8 cellular contexts compared by ENCODE assay signal in the genomic region with DNA sequence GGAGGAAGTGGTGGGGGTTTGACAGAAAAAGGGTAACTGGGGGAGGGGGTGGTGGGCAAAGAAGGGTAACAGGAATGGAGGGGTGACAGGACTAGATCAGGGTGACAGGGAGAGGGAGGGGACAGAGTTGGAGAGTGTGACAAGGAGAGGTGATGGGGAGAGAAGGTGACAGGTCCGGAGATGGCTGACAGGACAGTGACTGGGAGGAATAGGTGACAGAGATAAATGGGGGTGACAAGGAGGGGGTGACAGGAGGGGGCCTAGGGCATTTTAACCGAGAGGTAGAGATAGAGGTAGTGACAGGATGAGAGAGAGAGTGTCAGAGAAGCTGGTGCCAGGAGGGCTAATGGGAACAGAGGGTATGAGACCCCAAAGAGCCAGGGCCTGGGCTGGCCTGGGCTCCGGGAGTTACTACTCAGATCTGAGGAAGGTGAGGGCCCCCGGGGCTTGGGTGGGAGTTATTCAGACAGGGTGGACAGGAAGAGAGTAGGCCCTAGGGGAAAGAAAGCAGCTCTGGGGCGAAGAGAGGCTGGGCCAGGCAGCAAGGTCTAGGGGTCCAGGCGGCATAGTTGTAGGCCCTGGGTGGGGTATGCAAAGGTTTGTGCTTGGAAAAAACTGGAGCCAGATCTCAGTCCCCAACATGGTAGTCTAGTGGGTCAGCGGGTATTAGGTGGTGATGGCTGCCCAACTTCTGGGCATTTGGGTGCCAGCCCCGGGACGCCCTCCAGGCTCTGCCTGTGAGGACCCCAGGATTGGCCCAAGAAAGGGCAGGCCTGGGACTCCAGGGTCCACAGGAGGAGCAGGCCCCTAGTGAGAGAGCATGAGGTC. TPM values are rescaled to one million over a fixed set of nuclear protein-coding genes. Genes with fewer than 3 reads are reported as not detected.
A peak's percentile ranks its signal among the peaks of the same experiment; 100 is the strongest.
DNase-seq lines count a peak whose midpoint lies in the region; ATAC-seq lines count a peak whose summit lies in the region.

No MANE protein-coding gene starts in this region.

- H3K27me3 ChIP-seq in mesendoderm (ENCODE audit: insufficient read depth, low read length, poor library complexity): no peaks in the 10 kb centered on the region
- no peaks in the 10 kb centered on the region for H3K27me3 ChIP-seq in aorta (ENCODE audit: control insufficient read depth in 1 of 2, insufficient read depth in 2 of 2, low read length in 1 of 2)

- no peak overlapping the region for H3K4ac ChIP-seq in mesendoderm (ENCODE audit: low read depth, low read length)

- intact Hi-C loops in aorta (cut with DNase I): loop anchor here in 1 of 2 donors (2.0 kb wide), 1 partner anchor 15 kb away; the partner anchor contains the start of gene ERF

- peak overlapping the region; percentile 51 for H3K9ac ChIP-seq in mesendoderm (ENCODE audit: low read length)

- no peaks in the 10 kb centered on the region for H3K9me3 ChIP-seq in aorta (ENCODE audit: control insufficient read depth, low read length)

- peak; percentile 7 for DNase-seq in stimulated activated CD4-positive, alpha-beta T cell treated with anti-CD3 and anti-CD28 coated beads, Interleukin-4, amount 100 ng/mL, for 1 hour
- DNase-seq in stimulated activated CD4-positive, alpha-beta T cell treated with anti-CD3 and anti-CD28 coated beads, Interleukin-1b, Interleukin-23, amount 100 ng/mL, for 48 hours: no peak
- no peak for DNase-seq in caudate nucleus (lab: John Stamatoyannopoulos, UW)
- no peak for DNase-seq in mesendoderm
- DNase-seq in aorta: peak in 1 of 2 donors; percentile 61
- DNase-seq in HPDE6-E6E7 (ENCODE audit: extremely low spot score): no peak
- no peak for DNase-seq in glomerular visceral epithelial cell (ENCODE audit: extremely low spot score)
- DNase-seq in DMS53 treated with DMSO at 0.1 percent for 48 hours (lab: John Stamatoyannopoulos, UW; ENCODE audit: unreplicated experiment): no peak

- H4K8ac ChIP-seq in mesendoderm (ENCODE audit: low read depth, low read length): no peak overlapping the region

- no peak for ATAC-seq in aorta (ENCODE audit: low FRiP score)

- no peak overlapping the region for H2BK120ac ChIP-seq in mesendoderm (ENCODE audit: low read depth, low read length)

- H3K18ac ChIP-seq in mesendoderm (ENCODE audit: low read length): peak overlapping the region; percentile 40

- H3K27ac ChIP-seq in caudate nucleus (ENCODE audit: low read depth, low read length): peak overlapping the region; percentile 88
- no peak overlapping the region for H3K27ac ChIP-seq in mesendoderm (ENCODE audit: low read depth, low read length)
- peak overlapping the region; percentile 73 to 92 for H3K27ac ChIP-seq in aorta (ENCODE audit: low read depth in 1 of 2, low read length in 2 of 2)

- H2BK15ac ChIP-seq in mesendoderm (replicated peaks; ENCODE audit: low read depth): no peak overlapping the region

- H4K5ac ChIP-seq in mesendoderm (ENCODE audit: low read length): no peak overlapping the region

- no peak overlapping the region for H3K23ac ChIP-seq in mesendoderm (ENCODE audit: low read length)

- peaks cover 7% of the 10 kb centered on the region for H3K79me1 ChIP-seq in mesendoderm (ENCODE audit: low read length)

- H3K56ac ChIP-seq in mesendoderm (ENCODE audit: low read length): peak overlapping the region; percentile 76

- peak overlapping the region; percentile 8 for H3K4me2 ChIP-seq in mesendoderm (ENCODE audit: low read length)

- no peak overlapping the region for H2AK5ac ChIP-seq in mesendoderm (ENCODE audit: low read length)

- no CpG with 5 or more reads among the region's 9 CpGs for WGBS in mesendoderm (ENCODE audit: extremely low coverage, insufficient coverage, low lambda C conversion rate)
- WGBS in aorta, 2 donors: 15 to 19% methylated on average over 9 of the region's 9 CpGs

- H3K4me1 ChIP-seq in mesendoderm (ENCODE audit: control insufficient read depth, low read depth, low read length) (peaks cover 2% of the 10 kb centered on the region), aorta (ENCODE audit: control insufficient read depth in 1 of 2, insufficient read depth in 2 of 2, low read length in 2 of 2) (peaks cover 0 to 1% of the 10 kb centered on the region in 2 donors)

- H2BK5ac ChIP-seq in mesendoderm (ENCODE audit: low read length): no peak overlapping the region

- H3K79me2 ChIP-seq in mesendoderm (ENCODE audit: control insufficient read depth, insufficient read depth, low read length): no peaks in the 10 kb centered on the region

- H3K36me3 ChIP-seq in mesendoderm (ENCODE audit: control insufficient read depth, insufficient read depth, low read length) (peaks cover 2% of the 10 kb centered on the region), aorta (ENCODE audit: control insufficient read depth in 1 of 2, insufficient read depth in 2 of 2, low read length in 1 of 2) (peaks cover 0 to 7% of the 10 kb centered on the region in 2 donors)

- H3K4me3 ChIP-seq in mesendoderm (ENCODE audit: low read length) (peak overlapping the region; percentile 9), aorta (ENCODE audit: low read length in 2 of 2) (peak overlapping the region; percentile 50 to 76)

RNA-seq across cellular contexts. Expression of gene CIC, which starts 0.7 kb away (rescaled TPM):
- 21.7 TPM for polyA plus RNA-seq in mesendoderm (2013, experiment 1 of 2)
- 22.2 TPM for polyA plus RNA-seq in mesendoderm (2013, experiment 2 of 2)
- total RNA-seq in aorta: 100 to 1,000 TPM; 103 to 104 TPM
- polyA plus RNA-seq in aorta: 10 to 100 TPM; 14.3 to 44.6 TPM

RNA-seq across cellular contexts. Expression of gene ERF, which starts 14.8 kb away (rescaled TPM):
- polyA plus RNA-seq in mesendoderm (2013, experiment 1 of 2): 42.7 TPM
- 42.7 TPM for polyA plus RNA-seq in mesendoderm (2013, experiment 2 of 2)
- total RNA-seq in aorta: 10 to 100 TPM; 74.9 to 99.5 TPM
- polyA plus RNA-seq in aorta: 10 to 100 TPM; 19.7 to 44.2 TPM

RNA-seq across cellular contexts. Expression of gene GSK3A, which starts 27.3 kb away (rescaled TPM):
- polyA plus RNA-seq in mesendoderm (2013, experiment 1 of 2): 71.8 TPM
- polyA plus RNA-seq in mesendoderm (2013, experiment 2 of 2): 66.5 TPM
- total RNA-seq in aorta: 10 to 100 TPM; 28.8 to 34.4 TPM
- polyA plus RNA-seq in aorta: 10 to 100 TPM; 36.1 to 40.7 TPM

RNA-seq across cellular contexts. Expression of gene PRR19, which starts 32.2 kb away (rescaled TPM):
- 4.3 TPM for polyA plus RNA-seq in mesendoderm (2013, experiment 1 of 2)
- polyA plus RNA-seq in mesendoderm (2013, experiment 2 of 2): 4.4 TPM
- total RNA-seq in aorta: under 1 TPM; 0.23 to 0.45 TPM
- polyA plus RNA-seq in aorta: not detected

RNA-seq across cellular contexts. Expression of gene PAFAH1B3, which starts 32.7 kb away (rescaled TPM):
- 81.4 TPM for polyA plus RNA-seq in mesendoderm (2013, experiment 1 of 2)
- polyA plus RNA-seq in mesendoderm (2013, experiment 2 of 2): 78.9 TPM
- total RNA-seq in aorta: 1 to 10 TPM; 4.8 to 9.3 TPM
- polyA plus RNA-seq in aorta: 1 to 10 TPM; 2.3 to 8.4 TPM
